8 cellular contexts compared by ENCODE assay signal in genomic region chr3:39322209-39322715, GRCh38. TPM values are rescaled to one million over a fixed set of nuclear protein-coding genes. Genes with fewer than 3 reads are reported as not detected.
"Had no signal": no experiment of that assay in that cellular context is flagged by ENCODE, and none has a peak within 500 bp of the region (broad histone marks: within the 10 kb centered on the region; RNA-seq: fewer than 3 reads in every experiment).

No MANE protein-coding gene starts in this region.

RNA-seq across cellular contexts. Expression of gene CCR8, which starts 7.2 kb away (rescaled TPM):
- total RNA-seq: LHCN-M2, M059J, OCI-LY7, PC-9, Right ventricle myocardium inferior, RPMI7951, SJCRH30, SK-MEL-5 had no signal

RNA-seq across cellular contexts. Expression of gene CX3CR1, which starts 42.4 kb away (rescaled TPM):
- total RNA-seq: LHCN-M2, PC-9, SJCRH30, SK-MEL-5 had no signal
